15 cellular contexts compared by ENCODE assay signal in genomic region chr2:18980104-18980777, GRCh38.
"Had no signal": no experiment of that assay in that cellular context is flagged by ENCODE, and none has a peak within 500 bp of the region (broad histone marks: within the 10 kb centered on the region; RNA-seq: fewer than 3 reads in every experiment).

No MANE protein-coding gene starts in this region.

- H3K27ac ChIP-seq: colonic mucosa, epithelial cell of prostate, heart right ventricle, parathyroid adenoma, upper lobe of right lung had no signal

- H3K4me3 ChIP-seq: colonic mucosa, heart right ventricle, lung, upper lobe of right lung had no signal

- H3K9me3 ChIP-seq: colonic mucosa, heart right ventricle, upper lobe of right lung had no signal

- DNase-seq: activated gamma-delta T cell treated with Interleukin-2 at 50 U/mL for 16 hours; activated T-cell treated with anti-CD3 and anti-CD28 coated beads, Interleukin-2, amount 50 U/mL, for 1 hour; anterior cingulate cortex; colonic mucosa; heart right ventricle; small intestine; stimulated activated CD4-positive, alpha-beta T cell treated with anti-CD3 and anti-CD28 coated beads, Interleukin-15, amount 100 ng/mL, for 24 hours; stimulated activated naive CD4-positive, alpha-beta T cell; T-helper 9 cell; upper lobe of right lung had no signal

- H3K4me1 ChIP-seq: colonic mucosa, parathyroid adenoma, upper lobe of right lung had no signal

- H3K27me3 ChIP-seq: colonic mucosa, heart right ventricle, upper lobe of right lung had no signal

- H3K36me3 ChIP-seq: colonic mucosa, heart right ventricle, upper lobe of right lung had no signal

- ATAC-seq: natural killer cell treated with Interleukin-12 subunit alpha and Interleukin-12 subunit beta and Interleukin-15 and Interleukin-18, amount 100 ng/mL, for 72 hours; sciatic nerve; upper lobe of right lung had no signal
